Comparison of ENCODE assay signal across 1 cellular context in genomic region chr22:46862418-46863324, GRCh38.
A peak's percentile ranks its signal among the peaks of the same experiment; 100 is the strongest.
TF ChIP-seq lines count a peak whose summit lies in the region.

No MANE protein-coding gene starts in this region.

TF ChIP-seq in GM12878, 131 proteins besides CTCF, POLR2A, EP300 and RAD21 (continued from another document):
- TF ChIP-seq EZH2 (IDR thresholded peaks at IDR 0.05; ENCODE audit: borderline replicate concordance, control insufficient read depth, low read depth, low read length), result no peak
- peak; percentile 72; the same call in 1 of the 2 replicates for TF ChIP-seq SPI1 (IDR thresholded peaks at IDR 0.05; ENCODE audit: borderline replicate concordance, insufficient read depth, low read depth, low read length)
TF ChIP-seq in GM12878: peak in this region for 2.
